Comparison of ENCODE assay signal across 1 cellular context in the genomic region with DNA sequence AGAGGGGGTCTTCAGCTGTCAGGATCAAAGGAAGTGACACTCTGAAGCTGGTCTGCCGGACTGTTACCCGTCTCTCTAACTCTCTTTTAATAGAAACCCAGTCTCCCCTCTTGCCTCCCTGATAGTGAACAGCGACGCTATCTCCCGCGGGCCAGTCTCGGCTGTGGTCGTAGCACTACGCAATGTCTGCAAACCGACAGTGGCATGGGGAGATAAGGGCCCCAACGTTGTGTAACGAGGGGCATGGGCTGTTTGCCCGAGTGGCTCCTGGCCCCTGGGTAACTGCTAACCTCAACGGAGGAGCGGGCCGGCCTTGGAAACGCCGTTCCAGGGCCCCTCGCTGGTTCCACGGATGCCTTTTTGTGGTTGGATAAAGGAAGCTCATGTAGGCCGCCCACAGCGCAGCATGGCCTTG.
TF ChIP-seq lines count a peak whose summit lies in the region.

No MANE protein-coding gene starts in this region.

TF ChIP-seq in SK-N-SH treated with all-trans-retinoic acid at 6 μM for 48 hours, 23 proteins besides CTCF, POLR2A, EP300 and RAD21 (continued from another document):
- TF ChIP-seq, protein P1, sequence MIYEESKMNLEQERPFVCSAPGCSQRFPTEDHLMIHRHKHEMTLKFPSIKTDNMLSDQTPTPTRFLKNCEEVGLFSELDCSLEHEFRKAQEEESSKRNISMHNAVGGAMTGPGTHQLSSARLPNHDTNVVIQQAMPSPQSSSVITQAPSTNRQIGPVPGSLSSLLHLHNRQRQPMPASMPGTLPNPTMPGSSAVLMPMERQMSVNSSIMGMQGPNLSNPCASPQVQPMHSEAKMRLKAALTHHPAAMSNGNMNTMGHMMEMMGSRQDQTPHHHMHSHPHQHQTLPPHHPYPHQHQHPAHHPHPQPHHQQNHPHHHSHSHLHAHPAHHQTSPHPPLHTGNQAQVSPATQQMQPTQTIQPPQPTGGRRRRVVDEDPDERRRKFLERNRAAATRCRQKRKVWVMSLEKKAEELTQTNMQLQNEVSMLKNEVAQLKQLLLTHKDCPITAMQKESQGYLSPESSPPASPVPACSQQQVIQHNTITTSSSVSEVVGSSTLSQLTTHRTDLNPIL (CRISPR knock-in tag; IDR thresholded peaks at IDR 0.05; ENCODE audit: low read depth) = no peak
- TF ChIP-seq GLIS3 (CRISPR knock-in tag; IDR thresholded peaks at IDR 0.05) (no peak), TCF4 (CRISPR knock-in tag; IDR thresholded peaks at IDR 0.05; ENCODE audit: borderline replicate concordance) (no peak)
